In the genomic region with DNA sequence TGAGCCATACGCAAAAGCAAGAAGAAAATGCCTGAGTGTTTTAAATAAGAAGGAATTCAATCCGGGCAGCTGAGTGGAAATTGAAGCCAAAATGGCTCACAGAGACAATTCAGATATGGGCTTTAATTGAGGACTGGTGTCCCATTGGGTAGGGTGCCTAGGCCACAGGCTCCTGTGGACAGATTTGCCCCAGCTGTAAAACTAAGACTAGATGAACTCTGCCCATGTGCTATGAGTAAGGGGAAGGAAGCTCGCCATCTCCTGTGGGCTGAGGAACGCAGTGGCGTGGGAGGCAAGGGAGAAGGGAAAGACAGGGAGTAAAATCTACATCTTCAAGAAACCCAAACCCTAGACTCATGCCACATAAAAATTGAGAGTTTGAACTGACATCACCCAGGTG, we compare ENCODE assay signal across 33 cellular contexts.
"Had no signal": no experiment of that assay in that cellular context is flagged by ENCODE, and none has a peak within 500 bp of the region (broad histone marks: within the 10 kb centered on the region; RNA-seq: fewer than 3 reads in every experiment).

No MANE protein-coding gene starts in this region.

- H3K9me3 ChIP-seq: adrenal gland, body of pancreas, breast epithelium had no signal

- ATAC-seq: activated CD4-positive, alpha-beta T cell treated with anti-CD3 and anti-CD28 coated beads for 36 hours; activated CD4-positive, CD25-positive, alpha-beta regulatory T cell treated with anti-CD3 and anti-CD28 coated beads, Interleukin-2, amount 50 U/mL, for 24 hours; activated CD8-positive, alpha-beta memory T cell treated with anti-CD3 and anti-CD28 coated beads, Interleukin-2, amount 10 ng/mL, durations not matched to agents 7 days and 5 days; activated CD8-positive, alpha-beta T cell treated with anti-CD3 and anti-CD28 coated beads, Interleukin-2, amount 10 ng/mL, durations not matched to agents 7 days and 5 days; body of pancreas; WTC11 had no signal

- H3K4me1 ChIP-seq: breast epithelium had no signal

- H3K4me1 Mint-ChIP-seq: WTC11 had no signal

- H3K36me3 Mint-ChIP-seq: activated CD8-positive, alpha-beta memory T cell treated with anti-CD3 and anti-CD28 coated beads, Interleukin-2, amount 10 ng/mL, durations not matched to agents 7 days and 5 days; WTC11 had no signal

- H3K4me3 ChIP-seq: adrenal gland, body of pancreas, breast epithelium had no signal

- H3K27me3 Mint-ChIP-seq: activated CD4-positive, alpha-beta memory T cell treated with anti-CD3 and anti-CD28 coated beads, Interleukin-2, amount 10 ng/mL, durations not matched to agents 7 days and 5 days; activated CD4-positive, alpha-beta T cell treated with anti-CD3 and anti-CD28 coated beads for 36 hours; activated CD4-positive, alpha-beta T cell treated with anti-CD3 and anti-CD28 coated beads, Interleukin-2, amount 10 ng/mL, durations not matched to agents 7 days and 5 days; activated CD8-positive, alpha-beta memory T cell treated with anti-CD3 and anti-CD28 coated beads, Interleukin-2, amount 10 ng/mL, durations not matched to agents 7 days and 5 days; activated naive CD4-positive, alpha-beta T cell treated with anti-CD3 and anti-CD28 coated beads, Interleukin-2, amount 10 ng/mL, durations not matched to agents 7 days and 5 days; activated naive CD4-positive, alpha-beta T cell treated with anti-CD3 and anti-CD28 coated beads, Interleukin-2, amount 50 U/mL, for 24 hours; activated naive CD8-positive, alpha-beta T cell; activated T-cell treated with anti-CD3 and anti-CD28 coated beads, Interleukin-2, amount 50 U/mL, for 24 hours had no signal

- H3K9me3 Mint-ChIP-seq: activated CD4-positive, alpha-beta memory T cell treated with anti-CD3 and anti-CD28 coated beads, Interleukin-2, amount 10 ng/mL, durations not matched to agents 7 days and 5 days; activated CD4-positive, alpha-beta T cell treated with anti-CD3 and anti-CD28 coated beads, Interleukin-2, amount 10 ng/mL, durations not matched to agents 7 days and 5 days; activated naive CD4-positive, alpha-beta T cell treated with anti-CD3 and anti-CD28 coated beads, Interleukin-2, amount 10 ng/mL, durations not matched to agents 7 days and 5 days; activated naive CD4-positive, alpha-beta T cell treated with anti-CD3 and anti-CD28 coated beads, Interleukin-2, amount 50 U/mL, for 24 hours; activated T-cell treated with anti-CD3 and anti-CD28 coated beads, Interleukin-2, amount 50 U/mL, for 24 hours; activated T-helper 2 cell treated with anti-CD3 and anti-CD28 coated beads, Interferon-gamma antibody, Interleukin-2, Interleukin-4, amounts not matched to agents 10 μg/mL and 5 μg/mL and 100 μg/mL, durations not matched to agents 14 hours and 24 hours and 36 hours; T-helper 2 cell treated with Interferon-gamma antibody and Interleukin-4, amounts not matched to agents 5 μg/mL and 100 μg/mL, for 36 hours; WTC11 had no signal

- DNase-seq: activated CD4-positive, alpha-beta memory T cell treated with anti-CD3 and anti-CD28 coated beads, Interleukin-2, amount 10 ng/mL, durations not matched to agents 7 days and 5 days; activated CD4-positive, alpha-beta T cell treated with anti-CD3 and anti-CD28 coated beads for 1 hour; activated CD4-positive, alpha-beta T cell treated with anti-CD3 and anti-CD28 coated beads for 36 hours; activated CD4-positive, alpha-beta T cell treated with anti-CD3 and anti-CD28 coated beads for 48 hours; activated CD4-positive, alpha-beta T cell treated with anti-CD3 and anti-CD28 coated beads, Interleukin-2, amount 10 ng/mL, durations not matched to agents 7 days and 5 days; activated CD4-positive, alpha-beta T cell treated with anti-CD3 and anti-CD28 coated beads, Interleukin-2, amount 50 U/mL, for 48 hours; activated CD4-positive, CD25-positive, alpha-beta regulatory T cell; activated CD8-positive, alpha-beta memory T cell treated with anti-CD3 and anti-CD28 coated beads for 24 hours; activated CD8-positive, alpha-beta memory T cell treated with anti-CD3 and anti-CD28 coated beads, Interleukin-2, amount 10 ng/mL, durations not matched to agents 7 days and 5 days; activated CD8-positive, alpha-beta memory T cell treated with anti-CD3 and anti-CD28 coated beads, Interleukin-2, amount 50 U/mL, for 48 hours; activated CD8-positive, alpha-beta T cell treated with anti-CD3 and anti-CD28 coated beads, Interleukin-2, amount 10 ng/mL, durations not matched to agents 7 days and 5 days; activated effector memory CD4-positive, alpha-beta T cell treated with Interleukin-2 at 50 U/mL for 16 hours; activated gamma-delta T cell; activated naive CD4-positive, alpha-beta T cell treated with anti-CD3 and anti-CD28 coated beads, Interleukin-2, amount 10 ng/mL, durations not matched to agents 7 days and 5 days; activated naive CD4-positive, alpha-beta T cell treated with Interleukin-2 at 50 U/mL for 16 hours; activated T-cell treated with anti-CD3 and anti-CD28 coated beads, Interleukin-2, amount 50 U/mL, for 24 hours; activated T-cell treated with anti-CD3 and anti-CD28 coated beads, Interleukin-2, amount 50 U/mL, for 48 hours; adrenal gland; amniotic stem cell; aorta; body of pancreas; brain microvascular endothelial cell; central memory CD4-positive, alpha-beta T cell; T-helper 2 cell; T-helper 9 cell; WERI-Rb-1 had no signal

- H3K4me3 Mint-ChIP-seq: activated CD4-positive, alpha-beta memory T cell treated with anti-CD3 and anti-CD28 coated beads, Interleukin-2, amount 10 ng/mL, durations not matched to agents 7 days and 5 days; activated CD4-positive, alpha-beta T cell treated with anti-CD3 and anti-CD28 coated beads for 36 hours; activated CD4-positive, alpha-beta T cell treated with anti-CD3 and anti-CD28 coated beads, Interleukin-2, amount 10 ng/mL, durations not matched to agents 7 days and 5 days; activated CD8-positive, alpha-beta memory T cell treated with anti-CD3 and anti-CD28 coated beads, Interleukin-2, amount 10 ng/mL, durations not matched to agents 7 days and 5 days; activated CD8-positive, alpha-beta T cell treated with anti-CD3 and anti-CD28 coated beads, Interleukin-2, amount 10 ng/mL, durations not matched to agents 7 days and 5 days; activated naive CD4-positive, alpha-beta T cell treated with anti-CD3 and anti-CD28 coated beads, Interleukin-2, amount 10 ng/mL, durations not matched to agents 7 days and 5 days; activated naive CD4-positive, alpha-beta T cell treated with anti-CD3 and anti-CD28 coated beads, Interleukin-2, amount 50 U/mL, for 24 hours; activated naive CD8-positive, alpha-beta T cell; activated T-cell treated with anti-CD3 and anti-CD28 coated beads, Interleukin-2, amount 50 U/mL, for 24 hours; T-helper 2 cell treated with Interferon-gamma antibody and Interleukin-4, amounts not matched to agents 5 μg/mL and 100 μg/mL, for 36 hours; WTC11 had no signal

- H3K27ac ChIP-seq: adrenal gland, body of pancreas, brain microvascular endothelial cell, breast epithelium, WERI-Rb-1 had no signal

- H3K27ac Mint-ChIP-seq: activated CD4-positive, alpha-beta memory T cell treated with anti-CD3 and anti-CD28 coated beads, Interleukin-2, amount 10 ng/mL, durations not matched to agents 7 days and 5 days; activated CD4-positive, alpha-beta T cell treated with anti-CD3 and anti-CD28 coated beads for 36 hours; activated CD4-positive, alpha-beta T cell treated with anti-CD3 and anti-CD28 coated beads, Interleukin-2, amount 10 ng/mL, durations not matched to agents 7 days and 5 days; activated CD8-positive, alpha-beta memory T cell treated with anti-CD3 and anti-CD28 coated beads, Interleukin-2, amount 10 ng/mL, durations not matched to agents 7 days and 5 days; activated CD8-positive, alpha-beta T cell treated with anti-CD3 and anti-CD28 coated beads, Interleukin-2, amount 10 ng/mL, durations not matched to agents 7 days and 5 days; activated naive CD4-positive, alpha-beta T cell treated with anti-CD3 and anti-CD28 coated beads, Interleukin-2, amount 10 ng/mL, durations not matched to agents 7 days and 5 days; activated naive CD4-positive, alpha-beta T cell treated with anti-CD3 and anti-CD28 coated beads, Interleukin-2, amount 50 U/mL, for 24 hours; activated naive CD8-positive, alpha-beta T cell; activated T-cell treated with anti-CD3 and anti-CD28 coated beads, Interleukin-2, amount 50 U/mL, for 24 hours; activated T-helper 2 cell treated with anti-CD3 and anti-CD28 coated beads, Interferon-gamma antibody, Interleukin-2, Interleukin-4, amounts not matched to agents 10 μg/mL and 5 μg/mL and 100 μg/mL, durations not matched to agents 14 hours and 24 hours and 36 hours; T-helper 2 cell treated with Interferon-gamma antibody and Interleukin-4, amounts not matched to agents 5 μg/mL and 100 μg/mL, for 36 hours; WTC11 had no signal

- H3K27me3 ChIP-seq: adrenal gland, body of pancreas, brain microvascular endothelial cell, breast epithelium had no signal

- H3K36me3 ChIP-seq: adrenal gland, brain microvascular endothelial cell, breast epithelium, WERI-Rb-1 had no signal
